24 cellular contexts compared by ENCODE assay signal in genomic region chr10:112525215-112525614, GRCh38.
DNase-seq lines count a peak whose midpoint lies in the region; ATAC-seq and TF ChIP-seq lines count a peak whose summit lies in the region.
"Had no signal": no experiment of that assay in that cellular context is flagged by ENCODE, and none has a peak within 500 bp of the region (broad histone marks: within the 10 kb centered on the region; RNA-seq: fewer than 3 reads in every experiment).

No MANE protein-coding gene starts in this region.

- peak overlapping the region; percentile 69 for H3K4me3 Mint-ChIP-seq in natural killer cell treated with Interleukin-12 subunit alpha and Interleukin-12 subunit beta and Interleukin-15 and Interleukin-18, amount 100 ng/mL, for 72 hours
- H3K4me3 Mint-ChIP-seq in natural killer cell, result no peak overlapping the region
- no peak overlapping the region for H3K4me3 Mint-ChIP-seq in activated naive CD4-positive, alpha-beta T cell treated with anti-CD3 and anti-CD28 coated beads for 36 hours
- H3K4me3 Mint-ChIP-seq: T-helper 1 cell treated with Interleukin-12 subunit alpha and Interleukin-12 subunit beta and Interleukin-4 antibody, amounts not matched to agents 30 μg/mL and 1 μg/mL, for 36 hours had no signal

- peak overlapping the region; percentile 62; the same call in 1 of the 2 replicates for H3K4me3 ChIP-seq in SK-N-MC
- H3K4me3 ChIP-seq in fibroblast of lung (replicated peaks in 1 of 4; ENCODE audit: control extremely low read depth in 1 of 4, insufficient read depth in 1 of 4, low read depth in 3 of 4, low read length in 4 of 4), result no peak overlapping the region
- H3K4me3 ChIP-seq: coronary artery, MG63, mucosa of descending colon had no signal

- H3K27me3 ChIP-seq in fibroblast of lung (ENCODE audit: control insufficient read depth, insufficient read depth, low read length), result no peaks in the 10 kb centered on the region
- H3K27me3 ChIP-seq: MG63, neutrophil had no signal

- H3K9me3 Mint-ChIP-seq in natural killer cell treated with Interleukin-12 subunit alpha and Interleukin-12 subunit beta and Interleukin-15 and Interleukin-18, amount 100 ng/mL, for 72 hours, result no peaks in the 10 kb centered on the region
- H3K9me3 Mint-ChIP-seq in natural killer cell, result no peaks in the 10 kb centered on the region
- no peaks in the 10 kb centered on the region for H3K9me3 Mint-ChIP-seq in activated naive CD4-positive, alpha-beta T cell treated with anti-CD3 and anti-CD28 coated beads for 36 hours
- H3K9me3 Mint-ChIP-seq: activated naive CD4-positive, alpha-beta T cell treated with anti-CD3 and anti-CD28 coated beads, Interleukin-2, amount 50 U/mL, for 72 hours; T-helper 1 cell treated with Interleukin-12 subunit alpha and Interleukin-12 subunit beta and Interleukin-4 antibody, amounts not matched to agents 30 μg/mL and 1 μg/mL, for 36 hours had no signal

- TF ChIP-seq CTCF in natural killer cell (IDR thresholded peaks at IDR 0.05) (no peak), fibroblast of lung (conservative IDR thresholded peaks at IDR 0.05 in 1 of 2, IDR thresholded peaks at IDR 0.05 in 1 of 2; ENCODE audit: low read depth in 1 of 2, low read length in 2 of 2) (no peak)

- H3K9me3 ChIP-seq in SK-N-MC (ENCODE audit: low read depth, low read length) (no peaks in the 10 kb centered on the region), fibroblast of lung (ENCODE audit: control insufficient read depth, insufficient read depth, low read depth, low read length) (no peaks in the 10 kb centered on the region)
- H3K9me3 ChIP-seq: MG63, mucosa of descending colon, neutrophil had no signal

- H4K20me1 ChIP-seq in fibroblast of lung (ENCODE audit: control insufficient read depth, extremely low read depth, insufficient read depth, low read length), result no peaks in the 10 kb centered on the region

- peaks cover 30 to 32% of the 10 kb centered on the region in 2 donors for H3K4me1 Mint-ChIP-seq in natural killer cell treated with Interleukin-12 subunit alpha and Interleukin-12 subunit beta and Interleukin-15 and Interleukin-18, amount 100 ng/mL, for 72 hours (ENCODE audit: low read depth in 2 of 2)
- peaks cover 31 to 34% of the 10 kb centered on the region in 2 donors for H3K4me1 Mint-ChIP-seq in natural killer cell
- peaks cover 30% of the 10 kb centered on the region for H3K4me1 Mint-ChIP-seq in activated naive CD4-positive, alpha-beta T cell treated with anti-CD3 and anti-CD28 coated beads for 36 hours (ENCODE audit: low read depth)

- H2AFZ ChIP-seq in fibroblast of lung (ENCODE audit: low read length), result no peak overlapping the region

- peak overlapping the region; percentile 76 to 78 for H3K27ac Mint-ChIP-seq in natural killer cell treated with Interleukin-12 subunit alpha and Interleukin-12 subunit beta and Interleukin-15 and Interleukin-18, amount 100 ng/mL, for 72 hours
- H3K27ac Mint-ChIP-seq in natural killer cell, result peak overlapping the region in 1 of 2 donors; percentile 44
- no peak overlapping the region for H3K27ac Mint-ChIP-seq in activated naive CD4-positive, alpha-beta T cell treated with anti-CD3 and anti-CD28 coated beads for 36 hours
- H3K27ac Mint-ChIP-seq: T-helper 1 cell treated with Interleukin-12 subunit alpha and Interleukin-12 subunit beta and Interleukin-4 antibody, amounts not matched to agents 30 μg/mL and 1 μg/mL, for 36 hours had no signal

- H3K4me1 ChIP-seq in fibroblast of lung (ENCODE audit: control insufficient read depth, extremely low read depth, insufficient read depth, low read length), result peaks cover 6% of the 10 kb centered on the region

- DNase-seq in natural killer cell treated with Interleukin-12 subunit alpha and Interleukin-12 subunit beta and Interleukin-15 and Interleukin-18, amount 100 ng/mL, for 72 hours (ENCODE audit: low spot score), result no peak
- DNase-seq in natural killer cell, result no peak
- no peak for DNase-seq in SK-N-MC (ENCODE audit: low read depth, low spot score)
- peak in 1 of 2 donors; percentile 30 for DNase-seq in fibroblast of lung (ENCODE audit: low read depth in 2 of 2)
- DNase-seq in activated CD4-positive, alpha-beta T cell treated with anti-CD3 and anti-CD28 coated beads for 4 hours, result no peak
- DNase-seq in NOMO-1 treated with DMSO at 0.1 percent for 48 hours (lab: John Stamatoyannopoulos, UW; ENCODE audit: unreplicated experiment), result no peak
- DNase-seq in activated naive CD4-positive, alpha-beta T cell treated with anti-CD3 and anti-CD28 coated beads for 36 hours, result no peak
- DNase-seq: ACHN; activated CD4-positive, alpha-beta T cell treated with anti-CD3 and anti-CD28 coated beads, Interleukin-2, amount 50 U/mL, for 48 hours; activated T-cell treated with anti-CD3 and anti-CD28 coated beads, Interleukin-2, amount 50 U/mL, for 1 hour; C1 segment of cervical spinal cord; Calu3; MG63; mucosa of descending colon; NCI-H1436; NCI-H526 treated with DMSO at 0.1 percent for 48 hours; SHP77 treated with DMSO at 0.1 percent for 48 hours; stimulated activated CD8-positive, alpha-beta memory T cell treated with anti-CD3 and anti-CD28 coated beads, Interleukin-4, amount 100 ng/mL, for 48 hours had no signal

- intact Hi-C loops in natural killer cell (cut with micrococcal nuclease), result no loop called here
- intact Hi-C loops in activated naive CD4-positive, alpha-beta T cell treated with anti-CD3 and anti-CD28 coated beads for 36 hours (cut with micrococcal nuclease), result loop anchor here (5.0 kb wide), 2 partner anchors 138 to 702 kb away; no protein-coding TSS in a partner anchor

- H3K4me2 ChIP-seq in fibroblast of lung (ENCODE audit: extremely low read depth, insufficient read depth, low read length), result peak overlapping the region; percentile 23

- H3K27me3 Mint-ChIP-seq in natural killer cell treated with Interleukin-12 subunit alpha and Interleukin-12 subunit beta and Interleukin-15 and Interleukin-18, amount 100 ng/mL, for 72 hours, result no peaks in the 10 kb centered on the region
- no peaks in the 10 kb centered on the region for H3K27me3 Mint-ChIP-seq in natural killer cell (ENCODE audit: low read depth in 2 of 2)
- no peaks in the 10 kb centered on the region for H3K27me3 Mint-ChIP-seq in activated naive CD4-positive, alpha-beta T cell treated with anti-CD3 and anti-CD28 coated beads for 36 hours (ENCODE audit: low read depth)

- H3K36me3 ChIP-seq in SK-N-MC (ENCODE audit: insufficient read depth, low read length) (no peaks in the 10 kb centered on the region), fibroblast of lung (ENCODE audit: control insufficient read depth, insufficient read depth, low read length) (no peaks in the 10 kb centered on the region)
- H3K36me3 ChIP-seq: MG63 had no signal

- no peaks in the 10 kb centered on the region for H3K79me2 ChIP-seq in fibroblast of lung (ENCODE audit: control insufficient read depth, insufficient read depth, low read length)

- peak overlapping the region; percentile 77; the same call in 1 of the 2 replicates for H3K27ac ChIP-seq in SK-N-MC
- H3K27ac ChIP-seq in fibroblast of lung (ENCODE audit: insufficient read depth, low read length), result no peak overlapping the region
- H3K27ac ChIP-seq: coronary artery, neutrophil, VCaP had no signal

- ATAC-seq in natural killer cell treated with Interleukin-12 subunit alpha and Interleukin-12 subunit beta and Interleukin-15 and Interleukin-18, amount 100 ng/mL, for 72 hours, result no peak
- ATAC-seq in natural killer cell, result no peak
- no peak for ATAC-seq in GM19452 (IDR thresholded peaks at IDR 0.05; ENCODE audit: unreplicated experiment)
- ATAC-seq: mucosa of descending colon had no signal

- no peaks in the 10 kb centered on the region for H3K36me3 Mint-ChIP-seq in natural killer cell treated with Interleukin-12 subunit alpha and Interleukin-12 subunit beta and Interleukin-15 and Interleukin-18, amount 100 ng/mL, for 72 hours
- no peaks in the 10 kb centered on the region for H3K36me3 Mint-ChIP-seq in natural killer cell
- H3K36me3 Mint-ChIP-seq in activated naive CD4-positive, alpha-beta T cell treated with anti-CD3 and anti-CD28 coated beads for 36 hours (ENCODE audit: low read depth), result peaks cover 6% of the 10 kb centered on the region
- H3K36me3 Mint-ChIP-seq: activated naive CD4-positive, alpha-beta T cell treated with anti-CD3 and anti-CD28 coated beads, Interleukin-2, amount 50 U/mL, for 72 hours had no signal

- CTCF ChIA-PET in activated naive CD4-positive, alpha-beta T cell treated with anti-CD3 and anti-CD28 coated beads for 36 hours (lab: Charles Lee), result no interaction called here

- H3K9ac ChIP-seq in SK-N-MC (ENCODE audit: insufficient read length) (no peak overlapping the region), fibroblast of lung (ENCODE audit: insufficient read depth, low read length) (no peak overlapping the region)
